Comparison of ENCODE assay signal across 13 cellular contexts in genomic region chr2:200320344-200320743, GRCh38. TPM values are rescaled to one million over a fixed set of nuclear protein-coding genes. Genes with fewer than 3 reads are reported as not detected.
A peak's percentile ranks its signal among the peaks of the same experiment; 100 is the strongest.
DNase-seq lines count a peak whose midpoint lies in the region; ATAC-seq and TF ChIP-seq lines count a peak whose summit lies in the region.
"Had no signal": no experiment of that assay in that cellular context is flagged by ENCODE, and none has a peak within 500 bp of the region (broad histone marks: within the 10 kb centered on the region; RNA-seq: fewer than 3 reads in every experiment).

No MANE protein-coding gene starts in this region.

- H3K4me3 ChIP-seq in heart left ventricle (no peak overlapping the region), brain microvascular endothelial cell (ENCODE audit: low read depth, low read length) (no peak overlapping the region), right lobe of liver (no peak overlapping the region), thyroid gland (replicated peaks in 1 of 3) (no peak overlapping the region)
- H3K4me3 ChIP-seq: MG63, suprapubic skin had no signal

- H3K36me3 Mint-ChIP-seq in activated T-cell treated with anti-CD3 and anti-CD28 coated beads, Interleukin-2, amount 50 U/mL, for 72 hours (ENCODE audit: insufficient read depth in 2 of 2): no peaks in the 10 kb centered on the region
- H3K36me3 Mint-ChIP-seq: T-cell had no signal

- H3K36me3 ChIP-seq in heart left ventricle: no peaks in the 10 kb centered on the region
- H3K36me3 ChIP-seq in brain microvascular endothelial cell (replicated peaks): no peaks in the 10 kb centered on the region
- no peaks in the 10 kb centered on the region for H3K36me3 ChIP-seq in right lobe of liver
- H3K36me3 ChIP-seq in thyroid gland: no peaks in the 10 kb centered on the region
- H3K36me3 ChIP-seq: suprapubic skin had no signal

- TF ChIP-seq POLR2A in heart left ventricle (IDR thresholded peaks at IDR 0.05) (no peak), right lobe of liver (IDR thresholded peaks at IDR 0.05) (no peak), thyroid gland (IDR thresholded peaks at IDR 0.05) (no peak)

- no peak overlapping the region for H3K4me3 Mint-ChIP-seq in activated T-cell treated with anti-CD3 and anti-CD28 coated beads, Interleukin-2, amount 50 U/mL, for 72 hours
- H3K4me3 Mint-ChIP-seq: activated CD4-positive, alpha-beta T cell treated with anti-CD3 and anti-CD28 coated beads for 36 hours; activated naive CD8-positive, alpha-beta T cell treated with anti-CD3 and anti-CD28 coated beads, Interleukin-2, amount 10 ng/mL, durations not matched to agents 7 days and 5 days; T-cell had no signal

- H3K9me3 Mint-ChIP-seq in activated T-cell treated with anti-CD3 and anti-CD28 coated beads, Interleukin-2, amount 50 U/mL, for 72 hours: no peaks in the 10 kb centered on the region
- H3K9me3 Mint-ChIP-seq: activated naive CD8-positive, alpha-beta T cell treated with anti-CD3 and anti-CD28 coated beads, Interleukin-2, amount 10 ng/mL, durations not matched to agents 7 days and 5 days; T-cell had no signal

- intact Hi-C loops in heart left ventricle (cut with DNase I): no loop called here
- intact Hi-C loops in Right ventricle myocardium inferior (cut with DNase I): no loop called here
- intact Hi-C loops in right lobe of liver (cut with DNase I): no loop called here
- intact Hi-C loops in thyroid gland (cut with DNase I): no loop called here

- ATAC-seq in heart left ventricle (peak in 3 of 4 donors; percentile 67 to 72 (median 71)), Right ventricle myocardium inferior (no peak), right lobe of liver (peak in 3 of 4 donors; percentile 29 to 51 (median 42)), GM21515 (IDR thresholded peaks at IDR 0.05; ENCODE audit: unreplicated experiment) (no peak)
- no peak for ATAC-seq in activated T-cell treated with anti-CD3 and anti-CD28 coated beads, Interleukin-2, amount 50 U/mL, for 72 hours (replicated peaks in 1 of 2)
- ATAC-seq: activated CD4-positive, alpha-beta T cell treated with anti-CD3 and anti-CD28 coated beads for 36 hours; T-cell had no signal

- no peak overlapping the region for H3K27ac Mint-ChIP-seq in activated T-cell treated with anti-CD3 and anti-CD28 coated beads, Interleukin-2, amount 50 U/mL, for 72 hours
- H3K27ac Mint-ChIP-seq: activated CD4-positive, alpha-beta T cell treated with anti-CD3 and anti-CD28 coated beads for 36 hours; activated naive CD8-positive, alpha-beta T cell treated with anti-CD3 and anti-CD28 coated beads, Interleukin-2, amount 10 ng/mL, durations not matched to agents 7 days and 5 days; T-cell had no signal

- H3K27me3 ChIP-seq in heart left ventricle (no peaks in the 10 kb centered on the region), brain microvascular endothelial cell (replicated peaks) (no peaks in the 10 kb centered on the region), right lobe of liver (no peaks in the 10 kb centered on the region), thyroid gland (no peaks in the 10 kb centered on the region)
- H3K27me3 ChIP-seq: MG63, suprapubic skin had no signal

- peaks cover 3 to 59% (median 41%) of the 10 kb centered on the region in 12 donors for H3K4me1 ChIP-seq in heart left ventricle
- peaks cover 0 to 29% (median 12%) of the 10 kb centered on the region in 4 donors for H3K4me1 ChIP-seq in right lobe of liver
- H3K4me1 ChIP-seq in thyroid gland: peaks cover 38 to 51% of the 10 kb centered on the region in 2 donors

- TF ChIP-seq CTCF in heart left ventricle (IDR thresholded peaks at IDR 0.05) (no peak), brain microvascular endothelial cell (IDR thresholded peaks at IDR 0.05; ENCODE audit: low read depth, low read length, missing control alignments) (no peak), right lobe of liver (IDR thresholded peaks at IDR 0.05) (no peak), thyroid gland (IDR thresholded peaks at IDR 0.05) (no peak)

- H3K4me1 Mint-ChIP-seq in activated T-cell treated with anti-CD3 and anti-CD28 coated beads, Interleukin-2, amount 50 U/mL, for 72 hours (ENCODE audit: low read depth): peaks cover 31% of the 10 kb centered on the region

- H3K27ac ChIP-seq in heart left ventricle (peak overlapping the region in 8 of 12 donors; percentile 7 to 51 (median 31)), brain microvascular endothelial cell (peak overlapping the region; percentile 62), right lobe of liver (peak overlapping the region in 2 of 3 donors; percentile 33 to 54), thyroid gland (peak overlapping the region in 2 of 3 donors; percentile 23 to 26)

- no peaks in the 10 kb centered on the region for H3K27me3 Mint-ChIP-seq in activated T-cell treated with anti-CD3 and anti-CD28 coated beads, Interleukin-2, amount 50 U/mL, for 72 hours (ENCODE audit: low read depth)
- H3K27me3 Mint-ChIP-seq: activated CD4-positive, alpha-beta T cell treated with anti-CD3 and anti-CD28 coated beads for 36 hours; activated naive CD8-positive, alpha-beta T cell treated with anti-CD3 and anti-CD28 coated beads, Interleukin-2, amount 10 ng/mL, durations not matched to agents 7 days and 5 days; T-cell had no signal

- in situ Hi-C loops in brain microvascular endothelial cell (cut with HindIII; ENCODE audit: low pct_ligation_motif_present, low sequenced_read_pairs): no loop called here

- H3K9me3 ChIP-seq in heart left ventricle (no peaks in the 10 kb centered on the region), right lobe of liver (no peaks in the 10 kb centered on the region), thyroid gland (no peaks in the 10 kb centered on the region)
- H3K9me3 ChIP-seq: MG63, suprapubic skin had no signal

- DNase-seq in heart left ventricle (no peak), Right ventricle myocardium inferior (ENCODE audit: missing footprints) (no peak), brain microvascular endothelial cell (no peak), right lobe of liver (no peak), thyroid gland (no peak), GDM1 (lab: John Stamatoyannopoulos, UW) (no peak)
- no peak for DNase-seq in activated T-cell treated with anti-CD3 and anti-CD28 coated beads, Interleukin-2, amount 50 U/mL, for 72 hours
- DNase-seq: activated CD4-positive, alpha-beta T cell treated with anti-CD3 and anti-CD28 coated beads for 36 hours; activated naive CD8-positive, alpha-beta T cell treated with anti-CD3 and anti-CD28 coated beads, Interleukin-2, amount 10 ng/mL, durations not matched to agents 7 days and 5 days; MG63; T-cell had no signal

- WGBS in heart left ventricle, 4 donors: 41 to 67% (median 46%) methylated on average over 2 of the region's 2 CpGs
- WGBS in right lobe of liver (ENCODE audit: insufficient coverage, low coverage, low lambda C conversion rate, missing lambda C conversion rate): 21% methylated on average over 2 of the region's 2 CpGs
- 94 to 96% methylated on average over 2 of the region's 2 CpGs for WGBS in thyroid gland, 2 donors

RNA-seq across cellular contexts. Expression of gene SPATS2L, which starts 13.9 kb away (rescaled TPM):
- 100 to 1,000 TPM in 5 of 9 donors, 10 to 100 TPM in 4; 69.7 to 177 (median 102) TPM for total RNA-seq in heart left ventricle
- 100 to 1,000 TPM in 1 of 2 donors, 10 to 100 TPM in 1; 34.9 to 153 TPM for polyA plus RNA-seq in heart left ventricle
- total RNA-seq in Right ventricle myocardium inferior: 89.5 TPM
- total RNA-seq in right lobe of liver: 100 to 1,000 TPM in 1 of 6 experiments, 10 to 100 TPM in 5; 60.7 to 109 (median 72.9) TPM
- 100 to 1,000 TPM in 1 of 4 donors, 10 to 100 TPM in 3; 41.7 to 101 (median 73.3) TPM for total RNA-seq in thyroid gland
- total RNA-seq in activated T-cell treated with anti-CD3 and anti-CD28 coated beads, Interleukin-2, amount 50 U/mL, for 72 hours: 10 to 100 TPM; 17.8 to 36.8 TPM

Comparison
In these comparisons a context has a peak if more than half of its experiments do, and no peak if none do; other contexts are left out.
1. ATAC-seq: peak in heart left ventricle (3 of 4) and right lobe of liver (3 of 4); none in Right ventricle myocardium inferior (single experiment), GM21515 (single experiment) and activated T-cell treated with anti-CD3 and anti-CD28 coated beads, Interleukin-2, amount 50 U/mL, for 72 hours (0 of 2).
2. Peak in every context shown above with its lines, with median percentiles within 50 percentile points of each other: H3K27ac ChIP-seq.